ENCODE assay signal across 20 cellular contexts in genomic region chr1:93776728-93777127, GRCh38.
"Had no signal": no experiment of that assay in that cellular context is flagged by ENCODE, and none has a peak within 500 bp of the region (broad histone marks: within the 10 kb centered on the region; RNA-seq: fewer than 3 reads in every experiment).

No MANE protein-coding gene starts in this region.

- H3K4me3 Mint-ChIP-seq: activated naive CD8-positive, alpha-beta T cell treated with anti-CD3 and anti-CD28 coated beads for 36 hours; activated T-cell treated with anti-CD3 and anti-CD28 coated beads, Interleukin-2, amount 50 U/mL, for 24 hours; activated T-helper 17 cell treated with anti-CD3 and anti-CD28 coated beads, Interleukin-2, amount 50 U/mL, for 72 hours; naive thymus-derived CD4-positive, alpha-beta T cell had no signal

- H3K27me3 ChIP-seq: ovary, spleen, upper lobe of left lung had no signal

- H3K9me3 Mint-ChIP-seq: activated naive CD8-positive, alpha-beta T cell treated with anti-CD3 and anti-CD28 coated beads for 36 hours; activated T-cell treated with anti-CD3 and anti-CD28 coated beads, Interleukin-2, amount 50 U/mL, for 24 hours; activated T-helper 17 cell treated with anti-CD3 and anti-CD28 coated beads, Interleukin-2, amount 50 U/mL, for 72 hours had no signal

- H3K9me3 ChIP-seq: lower lobe of right lung, ovary, prostate gland, spleen, thoracic aorta, upper lobe of left lung had no signal

- H3K36me3 ChIP-seq: lower lobe of right lung, ovary, prostate gland, spleen, thoracic aorta, upper lobe of left lung, WERI-Rb-1 had no signal

- FAIRE-seq: bronchial epithelial cell, TTC549 had no signal

- H3K27ac ChIP-seq: coronary artery, lower lobe of right lung, ovary, prostate gland, spleen, thoracic aorta, upper lobe of left lung, WERI-Rb-1 had no signal

- H3K4me3 ChIP-seq: coronary artery, lower lobe of right lung, ovary, prostate gland, spleen, thoracic aorta, upper lobe of left lung had no signal

- H3K27me3 Mint-ChIP-seq: activated T-helper 17 cell treated with anti-CD3 and anti-CD28 coated beads, Interleukin-2, amount 50 U/mL, for 72 hours had no signal

- H3K27ac Mint-ChIP-seq: activated naive CD8-positive, alpha-beta T cell treated with anti-CD3 and anti-CD28 coated beads for 36 hours; activated T-cell treated with anti-CD3 and anti-CD28 coated beads, Interleukin-2, amount 50 U/mL, for 24 hours; activated T-helper 17 cell treated with anti-CD3 and anti-CD28 coated beads, Interleukin-2, amount 50 U/mL, for 72 hours; naive thymus-derived CD4-positive, alpha-beta T cell had no signal

- H3K36me3 Mint-ChIP-seq: activated naive CD8-positive, alpha-beta T cell treated with anti-CD3 and anti-CD28 coated beads for 36 hours had no signal

- DNase-seq: activated CD4-positive, CD25-positive, alpha-beta regulatory T cell treated with anti-CD3 and anti-CD28 coated beads, Interleukin-2, amount 50 U/mL, for 72 hours; activated CD8-positive, alpha-beta memory T cell treated with anti-CD3 and anti-CD28 coated beads, Interleukin-2, amount 50 U/mL, for 4 hours; activated naive CD4-positive, alpha-beta T cell; activated naive CD8-positive, alpha-beta T cell treated with anti-CD3 and anti-CD28 coated beads for 36 hours; activated T-cell treated with anti-CD3 and anti-CD28 coated beads, Interleukin-2, amount 50 U/mL, for 24 hours; lower lobe of right lung; naive thymus-derived CD4-positive, alpha-beta T cell; ovary; spleen; stimulated activated CD4-positive, alpha-beta T cell treated with anti-CD3 and anti-CD28 coated beads, Interleukin-4, amount 100 ng/mL, for 1 hour; stimulated activated naive CD4-positive, alpha-beta T cell treated with Interleukin-2 at 50 U/mL for 16 hours; T-helper 1 cell; upper lobe of left lung; WERI-Rb-1 had no signal

- H3K4me1 ChIP-seq: lower lobe of right lung, prostate gland, spleen, upper lobe of left lung had no signal

- H3K4me1 Mint-ChIP-seq: activated naive CD8-positive, alpha-beta T cell treated with anti-CD3 and anti-CD28 coated beads for 36 hours; activated T-helper 17 cell treated with anti-CD3 and anti-CD28 coated beads, Interleukin-2, amount 50 U/mL, for 72 hours; naive thymus-derived CD4-positive, alpha-beta T cell had no signal
